ENCODE assay signal across 1 cellular context in genomic region chr3:43769471-43770425, GRCh38.
TF ChIP-seq lines count a peak whose summit lies in the region.

No MANE protein-coding gene starts in this region.

TF ChIP-seq in HCT116, 20 proteins besides CTCF, POLR2A, EP300 and RAD21 (continued from another document):
- TF ChIP-seq POLR2AphosphoS5 (IDR thresholded peaks at IDR 0.05; ENCODE audit: low read depth, low read length), result no peak
- TF ChIP-seq EZH2phosphoT487 (IDR thresholded peaks at IDR 0.05; ENCODE audit: borderline replicate concordance), result no peak
- TF ChIP-seq CBX3 (IDR thresholded peaks at IDR 0.05; ENCODE audit: low read depth), result no peak
- no peak for TF ChIP-seq REST (IDR thresholded peaks at IDR 0.05; ENCODE audit: low read depth)
- TF ChIP-seq EGR1 (IDR thresholded peaks at IDR 0.05; ENCODE audit: low read depth), result no peak
- TF ChIP-seq JUND (IDR thresholded peaks at IDR 0.05), result no peak
- TF ChIP-seq SP1 (IDR thresholded peaks at IDR 0.05; ENCODE audit: low read depth), result no peak
- no peak for TF ChIP-seq CEBPB (IDR thresholded peaks at IDR 0.05; ENCODE audit: low read depth)
- no peak for TF ChIP-seq ZNF274 (IDR thresholded peaks at IDR 0.05; ENCODE audit: low read depth, low read length)
- no peak for TF ChIP-seq EZH2 (IDR thresholded peaks at IDR 0.05)
- TF ChIP-seq YY1 (IDR thresholded peaks at IDR 0.05; ENCODE audit: extremely low read depth, insufficient replicate concordance, low read depth, low read length), result peak; percentile 63
- peak; percentile 43; the same call in 1 of the 2 replicates for TF ChIP-seq MAX (IDR thresholded peaks at IDR 0.05)
